2 cellular contexts compared by ENCODE assay signal in genomic region chr20:36352843-36353553, GRCh38.
A peak's percentile ranks its signal among the peaks of the same experiment; 100 is the strongest.
TF ChIP-seq lines count a peak whose summit lies in the region.

No MANE protein-coding gene starts in this region.

TF ChIP-seq in IMR-90, 13 proteins besides CTCF, POLR2A, EP300 and RAD21:
- TF ChIP-seq BHLHE40 (IDR thresholded peaks at IDR 0.05; ENCODE audit: low read depth, low read length), result no peak
- peak; percentile 65; the same call in 1 of the 2 replicates for TF ChIP-seq MAFK (IDR thresholded peaks at IDR 0.05; ENCODE audit: low read depth, low read length)
- no peak for TF ChIP-seq CEBPB (IDR thresholded peaks at IDR 0.05; ENCODE audit: low read depth, low read length)
- no peak for TF ChIP-seq MXI1 (IDR thresholded peaks at IDR 0.05; ENCODE audit: borderline replicate concordance, low read depth, low read length)
- TF ChIP-seq SMC3 (IDR thresholded peaks at IDR 0.05; ENCODE audit: low read depth, low read length), result no peak
- TF ChIP-seq RCOR1 (IDR thresholded peaks at IDR 0.05; ENCODE audit: insufficient replicate concordance, low read length), result no peak
- no peak for TF ChIP-seq MAZ (IDR thresholded peaks at IDR 0.05; ENCODE audit: borderline replicate concordance, low read depth, low read length)
TF ChIP-seq in IMR-90: peak in this region for 1.

TF ChIP-seq in H1, 55 proteins besides CTCF, POLR2A, EP300 and RAD21:
- TF ChIP-seq FOSL1 (IDR thresholded peaks at IDR 0.05; ENCODE audit: insufficient read depth, low read depth, low read length) (no peak), CBX8 (IDR thresholded peaks at IDR 0.05; ENCODE audit: borderline replicate concordance, low read depth, low read length) (no peak), SP1 (IDR thresholded peaks at IDR 0.05; ENCODE audit: low read depth, low read length) (no peak), USF2 (IDR thresholded peaks at IDR 0.05; ENCODE audit: low read length) (no peak), BACH1 (IDR thresholded peaks at IDR 0.05; ENCODE audit: low read length) (peak; percentile 67), JUND (IDR thresholded peaks at IDR 0.05; ENCODE audit: low read length) (peak; percentile 19; the same call in 1 of the 2 replicates), TBP (IDR thresholded peaks at IDR 0.05; ENCODE audit: low read depth, low read length) (no peak), TAF1 (IDR thresholded peaks at IDR 0.05; ENCODE audit: low read depth, low read length) (no peak), SP4 (IDR thresholded peaks at IDR 0.05; ENCODE audit: low read length) (no peak), HDAC6 (IDR thresholded peaks at IDR 0.05; ENCODE audit: low read depth, low read length) (no peak), GABPA (IDR thresholded peaks at IDR 0.05; ENCODE audit: borderline replicate concordance, insufficient read depth, low read length) (no peak), MAFK (IDR thresholded peaks at IDR 0.05; ENCODE audit: low read depth, low read length) (peak; percentile 91), CEBPB (IDR thresholded peaks at IDR 0.05; ENCODE audit: low read depth, low read length) (no peak), SUZ12 (IDR thresholded peaks at IDR 0.05; ENCODE audit: low read length) (no peak), HDAC2 (IDR thresholded peaks at IDR 0.05; ENCODE audit: borderline replicate concordance in 1 of 2, low read depth in 2 of 2, low read length in 2 of 2) (no peak), YY1 (IDR thresholded peaks at IDR 0.05; ENCODE audit: low read depth, low read length) (no peak), RXRA (IDR thresholded peaks at IDR 0.05; ENCODE audit: insufficient read depth, low read depth, low read length) (no peak), KDM5A (IDR thresholded peaks at IDR 0.05; ENCODE audit: low read length) (no peak)
